In genomic region chr13:104993708-104994107, GRCh38 we compare ENCODE assay signal across 34 cellular contexts.
"Had no signal": no experiment of that assay in that cellular context is flagged by ENCODE, and none has a peak within 500 bp of the region (broad histone marks: within the 10 kb centered on the region; RNA-seq: fewer than 3 reads in every experiment).

No MANE protein-coding gene starts in this region.

- H3K4me3 Mint-ChIP-seq: activated CD4-positive, alpha-beta T cell treated with anti-CD3 and anti-CD28 coated beads for 36 hours; activated CD8-positive, alpha-beta memory T cell treated with anti-CD3 and anti-CD28 coated beads, Interleukin-2, amount 10 ng/mL, durations not matched to agents 7 days and 5 days; activated CD8-positive, alpha-beta T cell treated with anti-CD3 and anti-CD28 coated beads, Interleukin-2, amount 10 ng/mL, durations not matched to agents 7 days and 5 days; activated naive CD4-positive, alpha-beta T cell treated with anti-CD3 and anti-CD28 coated beads, Interleukin-2, amount 10 ng/mL, durations not matched to agents 7 days and 5 days; activated naive CD8-positive, alpha-beta T cell treated with anti-CD3 and anti-CD28 coated beads, Interleukin-2, amount 10 ng/mL, durations not matched to agents 7 days and 5 days; activated T-helper 1 cell treated with anti-CD3 and anti-CD28 coated beads, Interleukin-12 subunit alpha, Interleukin-12 subunit beta, Interleukin-2, Interleukin-4 antibody, amounts not matched to agents 30 ng/mL and 10 ng/mL and 1 ng/mL, durations not matched to agents 14 hours and 24 hours and 36 hours; immature natural killer cell; memory B cell; naive thymus-derived CD8-positive, alpha-beta T cell; neural crest cell; stimulated activated naive B cell treated with anti-CD40 and anti-IgM and Interleukin-4, amounts not matched to agents 10 μg/mL and 1 μg/mL and 100 μg/mL, for 72 hours; T-helper 17 cell had no signal

- H3K36me3 ChIP-seq: brain microvascular endothelial cell, heart left ventricle, right atrium auricular region, stomach, thyroid gland, upper lobe of left lung, vagina had no signal

- H3K4me1 Mint-ChIP-seq: activated CD4-positive, alpha-beta T cell treated with anti-CD3 and anti-CD28 coated beads for 36 hours; activated CD8-positive, alpha-beta memory T cell treated with anti-CD3 and anti-CD28 coated beads, Interleukin-2, amount 10 ng/mL, durations not matched to agents 7 days and 5 days; activated naive CD4-positive, alpha-beta T cell treated with anti-CD3 and anti-CD28 coated beads, Interleukin-2, amount 10 ng/mL, durations not matched to agents 7 days and 5 days; activated naive CD8-positive, alpha-beta T cell treated with anti-CD3 and anti-CD28 coated beads, Interleukin-2, amount 10 ng/mL, durations not matched to agents 7 days and 5 days; immature natural killer cell; memory B cell; naive thymus-derived CD8-positive, alpha-beta T cell; neural crest cell; stimulated activated naive B cell treated with anti-CD40 and anti-IgM and Interleukin-4, amounts not matched to agents 10 μg/mL and 1 μg/mL and 100 μg/mL, for 72 hours; T-helper 17 cell had no signal

- H3K27me3 ChIP-seq: brain microvascular endothelial cell, dorsolateral prefrontal cortex, heart left ventricle, right atrium auricular region, stomach, thyroid gland, upper lobe of left lung, vagina had no signal

- DNase-seq: activated CD4-positive, alpha-beta T cell treated with anti-CD3 and anti-CD28 coated beads for 36 hours; activated CD4-positive, CD25-positive, alpha-beta regulatory T cell; activated CD8-positive, alpha-beta memory T cell treated with anti-CD3 and anti-CD28 coated beads, Interleukin-2, amount 10 ng/mL, durations not matched to agents 7 days and 5 days; activated CD8-positive, alpha-beta T cell treated with anti-CD3 and anti-CD28 coated beads, Interleukin-2, amount 10 ng/mL, durations not matched to agents 7 days and 5 days; activated gamma-delta T cell; activated naive CD4-positive, alpha-beta T cell treated with anti-CD3 and anti-CD28 coated beads, Interleukin-2, amount 10 ng/mL, durations not matched to agents 7 days and 5 days; activated naive CD8-positive, alpha-beta T cell treated with anti-CD3 and anti-CD28 coated beads, Interleukin-2, amount 10 ng/mL, durations not matched to agents 7 days and 5 days; brain microvascular endothelial cell; dorsolateral prefrontal cortex; effector memory CD4-positive, alpha-beta T cell; foreskin fibroblast; heart left ventricle; hypothalamus; immature natural killer cell; kidney; left colon; naive thymus-derived CD8-positive, alpha-beta T cell; occipital lobe; stimulated activated CD4-positive, alpha-beta T cell treated with anti-CD3 and anti-CD28 coated beads, Interleukin-1b, Interleukin-23, amount 100 ng/mL, for 48 hours; stimulated activated CD4-positive, alpha-beta T cell treated with anti-CD3 and anti-CD28 coated beads, Interleukin-4, amount 100 ng/mL, for 4 hours; stimulated activated naive B cell treated with anti-CD40 and anti-IgM and Interleukin-4, amounts not matched to agents 10 μg/mL and 1 μg/mL and 100 μg/mL, for 72 hours; stomach; T-helper 17 cell; thyroid gland; upper lobe of left lung had no signal

- H3K4me3 ChIP-seq: coronary artery, dorsolateral prefrontal cortex, heart left ventricle, right atrium auricular region, smooth muscle cell, stomach, thyroid gland, upper lobe of left lung, vagina had no signal

- H3K9me3 Mint-ChIP-seq: activated naive CD4-positive, alpha-beta T cell treated with anti-CD3 and anti-CD28 coated beads, Interleukin-2, amount 10 ng/mL, durations not matched to agents 7 days and 5 days; activated naive CD8-positive, alpha-beta T cell treated with anti-CD3 and anti-CD28 coated beads, Interleukin-2, amount 10 ng/mL, durations not matched to agents 7 days and 5 days; activated T-helper 1 cell treated with anti-CD3 and anti-CD28 coated beads, Interleukin-12 subunit alpha, Interleukin-12 subunit beta, Interleukin-2, Interleukin-4 antibody, amounts not matched to agents 30 ng/mL and 10 ng/mL and 1 ng/mL, durations not matched to agents 14 hours and 24 hours and 36 hours; memory B cell; stimulated activated naive B cell treated with anti-CD40 and anti-IgM and Interleukin-4, amounts not matched to agents 10 μg/mL and 1 μg/mL and 100 μg/mL, for 72 hours had no signal

- H3K9me3 ChIP-seq: heart left ventricle, right atrium auricular region, stomach, thyroid gland, upper lobe of left lung, vagina had no signal

- H3K27ac Mint-ChIP-seq: activated CD4-positive, alpha-beta T cell treated with anti-CD3 and anti-CD28 coated beads for 36 hours; activated CD8-positive, alpha-beta memory T cell treated with anti-CD3 and anti-CD28 coated beads, Interleukin-2, amount 10 ng/mL, durations not matched to agents 7 days and 5 days; activated CD8-positive, alpha-beta T cell treated with anti-CD3 and anti-CD28 coated beads, Interleukin-2, amount 10 ng/mL, durations not matched to agents 7 days and 5 days; activated naive CD4-positive, alpha-beta T cell treated with anti-CD3 and anti-CD28 coated beads, Interleukin-2, amount 10 ng/mL, durations not matched to agents 7 days and 5 days; activated naive CD8-positive, alpha-beta T cell treated with anti-CD3 and anti-CD28 coated beads, Interleukin-2, amount 10 ng/mL, durations not matched to agents 7 days and 5 days; activated T-helper 1 cell treated with anti-CD3 and anti-CD28 coated beads, Interleukin-12 subunit alpha, Interleukin-12 subunit beta, Interleukin-2, Interleukin-4 antibody, amounts not matched to agents 30 ng/mL and 10 ng/mL and 1 ng/mL, durations not matched to agents 14 hours and 24 hours and 36 hours; immature natural killer cell; memory B cell; stimulated activated naive B cell treated with anti-CD40 and anti-IgM and Interleukin-4, amounts not matched to agents 10 μg/mL and 1 μg/mL and 100 μg/mL, for 72 hours; T-helper 17 cell had no signal

- H3K27me3 Mint-ChIP-seq: activated CD4-positive, alpha-beta T cell treated with anti-CD3 and anti-CD28 coated beads for 36 hours; activated CD8-positive, alpha-beta memory T cell treated with anti-CD3 and anti-CD28 coated beads, Interleukin-2, amount 10 ng/mL, durations not matched to agents 7 days and 5 days; activated naive CD4-positive, alpha-beta T cell treated with anti-CD3 and anti-CD28 coated beads, Interleukin-2, amount 10 ng/mL, durations not matched to agents 7 days and 5 days; activated naive CD8-positive, alpha-beta T cell treated with anti-CD3 and anti-CD28 coated beads, Interleukin-2, amount 10 ng/mL, durations not matched to agents 7 days and 5 days; memory B cell; stimulated activated naive B cell treated with anti-CD40 and anti-IgM and Interleukin-4, amounts not matched to agents 10 μg/mL and 1 μg/mL and 100 μg/mL, for 72 hours; T-helper 17 cell had no signal

- H3K4me1 ChIP-seq: heart left ventricle, parathyroid adenoma, right atrium auricular region, stomach, thyroid gland, upper lobe of left lung, vagina had no signal

- H3K27ac ChIP-seq: brain microvascular endothelial cell, coronary artery, dorsolateral prefrontal cortex, heart left ventricle, parathyroid adenoma, right atrium auricular region, stomach, thyroid gland, upper lobe of left lung, vagina had no signal

- H3K36me3 Mint-ChIP-seq: activated CD8-positive, alpha-beta memory T cell treated with anti-CD3 and anti-CD28 coated beads, Interleukin-2, amount 10 ng/mL, durations not matched to agents 7 days and 5 days; activated naive CD4-positive, alpha-beta T cell treated with anti-CD3 and anti-CD28 coated beads, Interleukin-2, amount 10 ng/mL, durations not matched to agents 7 days and 5 days; activated naive CD8-positive, alpha-beta T cell treated with anti-CD3 and anti-CD28 coated beads, Interleukin-2, amount 10 ng/mL, durations not matched to agents 7 days and 5 days; immature natural killer cell; memory B cell; naive thymus-derived CD8-positive, alpha-beta T cell; stimulated activated naive B cell treated with anti-CD40 and anti-IgM and Interleukin-4, amounts not matched to agents 10 μg/mL and 1 μg/mL and 100 μg/mL, for 72 hours had no signal

- ATAC-seq: activated CD4-positive, alpha-beta T cell treated with anti-CD3 and anti-CD28 coated beads for 36 hours; activated CD8-positive, alpha-beta memory T cell treated with anti-CD3 and anti-CD28 coated beads, Interleukin-2, amount 10 ng/mL, durations not matched to agents 7 days and 5 days; activated CD8-positive, alpha-beta T cell treated with anti-CD3 and anti-CD28 coated beads, Interleukin-2, amount 10 ng/mL, durations not matched to agents 7 days and 5 days; heart left ventricle; left colon; naive thymus-derived CD8-positive, alpha-beta T cell; stimulated activated naive B cell treated with anti-CD40 and anti-IgM and Interleukin-4, amounts not matched to agents 10 μg/mL and 1 μg/mL and 100 μg/mL, for 72 hours; T-helper 17 cell had no signal

- FAIRE-seq: astrocyte, kidney had no signal

- H3K9ac ChIP-seq: parathyroid adenoma had no signal
